In the genomic region with DNA sequence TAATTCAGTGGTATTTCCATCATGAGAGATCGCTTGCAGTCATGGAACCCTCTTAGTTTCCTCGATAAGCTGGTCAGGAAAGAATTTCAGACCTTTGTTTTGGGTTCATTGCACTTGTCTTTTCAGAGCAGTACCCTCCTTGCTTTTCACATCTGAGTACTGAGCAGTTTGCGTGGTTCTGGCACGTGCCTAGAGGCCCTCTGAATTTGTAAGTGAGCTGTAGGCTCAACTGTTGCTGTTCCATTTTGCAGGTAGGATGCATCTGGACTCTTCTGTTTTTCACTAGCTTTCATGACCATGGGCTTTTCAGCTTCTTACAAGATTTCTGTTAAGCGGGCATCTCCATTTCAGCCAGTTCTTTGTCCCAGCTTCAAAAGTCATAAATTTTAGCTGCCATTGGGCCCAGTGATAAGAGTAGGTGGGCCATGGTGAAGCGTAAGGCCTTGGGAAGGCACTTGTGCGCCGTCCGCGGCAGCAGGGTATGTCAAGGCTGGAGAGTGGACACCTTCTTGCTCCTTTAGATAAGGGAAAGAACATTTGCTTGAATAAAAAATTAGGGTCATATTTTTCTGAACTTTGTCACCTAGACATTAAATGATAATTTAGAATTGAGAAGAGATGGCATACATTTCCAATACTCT, we compare ENCODE assay signal across 23 cellular contexts. TPM values are rescaled to one million over a fixed set of nuclear protein-coding genes. Genes with fewer than 3 reads are reported as not detected.
DNase-seq lines count a peak whose midpoint lies in the region; ATAC-seq, FAIRE-seq and TF ChIP-seq lines count a peak whose summit lies in the region.
"Had no signal": no experiment of that assay in that cellular context is flagged by ENCODE, and none has a peak within 500 bp of the region (broad histone marks: within the 10 kb centered on the region; RNA-seq: fewer than 3 reads in every experiment).

No MANE protein-coding gene starts in this region.

- H3K27me3 Mint-ChIP-seq in activated CD4-positive, alpha-beta memory T cell treated with anti-CD3 and anti-CD28 coated beads for 36 hours: no peaks in the 10 kb centered on the region
- H3K27me3 Mint-ChIP-seq in activated CD4-positive, alpha-beta memory T cell treated with anti-CD3 and anti-CD28 coated beads, Interleukin-2, amount 10 ng/mL, durations not matched to agents 7 days and 5 days: no peaks in the 10 kb centered on the region
- no peaks in the 10 kb centered on the region for H3K27me3 Mint-ChIP-seq in activated T-helper 1 cell treated with anti-CD3 and anti-CD28 coated beads, Interleukin-12 subunit alpha, Interleukin-12 subunit beta, Interleukin-2, Interleukin-4 antibody, amounts not matched to agents 30 ng/mL and 10 ng/mL and 1 ng/mL, durations not matched to agents 14 hours and 24 hours and 36 hours (ENCODE audit: insufficient read depth)

- H3K27ac ChIP-seq in neutrophil: peak overlapping the region; percentile 75
- no peak overlapping the region for H3K27ac ChIP-seq in brain microvascular endothelial cell
- H3K27ac ChIP-seq: esophagus muscularis mucosa, prostate gland, SJCRH30 had no signal

- no peaks in the 10 kb centered on the region for H3K9me3 Mint-ChIP-seq in activated CD4-positive, alpha-beta memory T cell treated with anti-CD3 and anti-CD28 coated beads for 36 hours
- H3K9me3 Mint-ChIP-seq in activated CD4-positive, alpha-beta memory T cell treated with anti-CD3 and anti-CD28 coated beads, Interleukin-2, amount 10 ng/mL, durations not matched to agents 7 days and 5 days: no peaks in the 10 kb centered on the region
- no peaks in the 10 kb centered on the region for H3K9me3 Mint-ChIP-seq in activated T-helper 1 cell treated with anti-CD3 and anti-CD28 coated beads, Interleukin-12 subunit alpha, Interleukin-12 subunit beta, Interleukin-2, Interleukin-4 antibody, amounts not matched to agents 30 ng/mL and 10 ng/mL and 1 ng/mL, durations not matched to agents 14 hours and 24 hours and 36 hours
- H3K9me3 Mint-ChIP-seq: mesothelial cell of epicardium had no signal

- DNase-seq in activated CD4-positive, alpha-beta memory T cell treated with anti-CD3 and anti-CD28 coated beads for 36 hours: no peak
- DNase-seq in activated CD4-positive, alpha-beta memory T cell treated with anti-CD3 and anti-CD28 coated beads, Interleukin-2, amount 10 ng/mL, durations not matched to agents 7 days and 5 days: no peak
- no peak for DNase-seq in GM12891 (ENCODE audit: insufficient read length, low spot score)
- no peak for DNase-seq in activated T-helper 1 cell treated with anti-CD3 and anti-CD28 coated beads, Interleukin-12 subunit alpha, Interleukin-12 subunit beta, Interleukin-2, Interleukin-4 antibody, amounts not matched to agents 30 ng/mL and 10 ng/mL and 1 ng/mL, durations not matched to agents 14 hours and 24 hours and 36 hours (ENCODE audit: low spot score)
- no peak for DNase-seq in activated effector memory CD4-positive, alpha-beta T cell treated with Interleukin-2 at 50 U/mL for 16 hours
- no peak for DNase-seq in brain microvascular endothelial cell
- DNase-seq: C1 segment of cervical spinal cord; DMS153; effector CD8-positive, alpha-beta T cell; MM.1S; NCI-H2227 treated with DMSO at 0.1 percent for 48 hours; NCI-H82; SJCRH30; stimulated activated CD4-positive, alpha-beta T cell treated with anti-CD3 and anti-CD28 coated beads, Interleukin-4, amount 100 ng/mL, for 24 hours; T-helper 9 cell had no signal

- H3K4me1 ChIP-seq in neutrophil (ENCODE audit: control insufficient read depth in 1 of 2, insufficient read depth in 1 of 2, low read depth in 1 of 2, low read length in 1 of 2): peaks cover 52% of the 10 kb centered on the region in 2 experiments
- H3K4me1 ChIP-seq: prostate gland, SJCRH30 had no signal

- no peak overlapping the region for H3K4me3 Mint-ChIP-seq in activated CD4-positive, alpha-beta memory T cell treated with anti-CD3 and anti-CD28 coated beads for 36 hours
- H3K4me3 Mint-ChIP-seq in activated CD4-positive, alpha-beta memory T cell treated with anti-CD3 and anti-CD28 coated beads, Interleukin-2, amount 10 ng/mL, durations not matched to agents 7 days and 5 days: no peak overlapping the region
- no peak overlapping the region for H3K4me3 Mint-ChIP-seq in activated T-helper 1 cell treated with anti-CD3 and anti-CD28 coated beads, Interleukin-12 subunit alpha, Interleukin-12 subunit beta, Interleukin-2, Interleukin-4 antibody, amounts not matched to agents 30 ng/mL and 10 ng/mL and 1 ng/mL, durations not matched to agents 14 hours and 24 hours and 36 hours
- H3K4me3 Mint-ChIP-seq: mesothelial cell of epicardium had no signal

- TF ChIP-seq CTCF in neutrophil (IDR thresholded peaks at IDR 0.05) (no peak), brain microvascular endothelial cell (IDR thresholded peaks at IDR 0.05; ENCODE audit: low read depth, low read length, missing control alignments) (no peak)

- H3K36me3 Mint-ChIP-seq in activated CD4-positive, alpha-beta memory T cell treated with anti-CD3 and anti-CD28 coated beads for 36 hours: peaks cover 14% of the 10 kb centered on the region
- H3K36me3 Mint-ChIP-seq in activated CD4-positive, alpha-beta memory T cell treated with anti-CD3 and anti-CD28 coated beads, Interleukin-2, amount 10 ng/mL, durations not matched to agents 7 days and 5 days (ENCODE audit: low read depth): peaks cover 8% of the 10 kb centered on the region
- H3K36me3 Mint-ChIP-seq in activated T-helper 1 cell treated with anti-CD3 and anti-CD28 coated beads, Interleukin-12 subunit alpha, Interleukin-12 subunit beta, Interleukin-2, Interleukin-4 antibody, amounts not matched to agents 30 ng/mL and 10 ng/mL and 1 ng/mL, durations not matched to agents 14 hours and 24 hours and 36 hours (ENCODE audit: low read depth): peaks cover 27% of the 10 kb centered on the region
- H3K36me3 Mint-ChIP-seq: mesothelial cell of epicardium had no signal

- POLR2A ChIA-PET in activated CD4-positive, alpha-beta memory T cell treated with anti-CD3 and anti-CD28 coated beads for 36 hours (lab: Charles Lee): interaction anchor here (1.2 to 2.2 kb wide), 2 partner anchors 35 to 39 kb away, joined by 3 to 10 read pairs; a partner anchor contains a TSS
- POLR2A ChIA-PET in activated CD4-positive, alpha-beta memory T cell treated with anti-CD3 and anti-CD28 coated beads, Interleukin-2, amount 10 ng/mL, durations not matched to agents 7 days and 5 days (lab: Charles Lee): interaction anchor here (0.9 to 1.4 kb wide), 2 partner anchors 9 to 36 kb away, joined by 4 read pairs; a partner anchor contains a TSS

- FAIRE-seq in GM12891 (lab: Jason Lieb, UNC): no peak

- H3K4me3 ChIP-seq in neutrophil (ENCODE audit: low read depth in 1 of 2, low read length in 1 of 2): no peak overlapping the region
- H3K4me3 ChIP-seq in brain microvascular endothelial cell (ENCODE audit: low read depth, low read length): no peak overlapping the region
- H3K4me3 ChIP-seq: esophagus muscularis mucosa, prostate gland, SJCRH30, skin epidermis had no signal

- H3K27ac Mint-ChIP-seq in activated CD4-positive, alpha-beta memory T cell treated with anti-CD3 and anti-CD28 coated beads for 36 hours: peak overlapping the region; percentile 84
- no peak overlapping the region for H3K27ac Mint-ChIP-seq in activated CD4-positive, alpha-beta memory T cell treated with anti-CD3 and anti-CD28 coated beads, Interleukin-2, amount 10 ng/mL, durations not matched to agents 7 days and 5 days
- peak overlapping the region; percentile 86 for H3K27ac Mint-ChIP-seq in activated T-helper 1 cell treated with anti-CD3 and anti-CD28 coated beads, Interleukin-12 subunit alpha, Interleukin-12 subunit beta, Interleukin-2, Interleukin-4 antibody, amounts not matched to agents 30 ng/mL and 10 ng/mL and 1 ng/mL, durations not matched to agents 14 hours and 24 hours and 36 hours

- ATAC-seq in HG03469 (IDR thresholded peaks at IDR 0.05; ENCODE audit: unreplicated experiment): no peak
- ATAC-seq: left colon, Panc1 had no signal

- no peaks in the 10 kb centered on the region for H3K36me3 ChIP-seq in neutrophil
- H3K36me3 ChIP-seq in brain microvascular endothelial cell (replicated peaks): peaks cover 3% of the 10 kb centered on the region
- H3K36me3 ChIP-seq: esophagus muscularis mucosa, prostate gland, SJCRH30 had no signal

- CTCF ChIA-PET in activated CD4-positive, alpha-beta memory T cell treated with anti-CD3 and anti-CD28 coated beads for 36 hours (lab: Charles Lee): interaction anchor here (0.8 to 1.5 kb wide), 3 partner anchors 34 to 393 kb away, joined by 3 to 6 read pairs (median 3); no protein-coding TSS in a partner anchor
- CTCF ChIA-PET in activated CD4-positive, alpha-beta memory T cell treated with anti-CD3 and anti-CD28 coated beads, Interleukin-2, amount 10 ng/mL, durations not matched to agents 7 days and 5 days (lab: Charles Lee): no interaction called here

- H3K4me1 Mint-ChIP-seq in activated CD4-positive, alpha-beta memory T cell treated with anti-CD3 and anti-CD28 coated beads for 36 hours (ENCODE audit: low read depth): peaks cover 77% of the 10 kb centered on the region
- peaks cover 63% of the 10 kb centered on the region for H3K4me1 Mint-ChIP-seq in activated CD4-positive, alpha-beta memory T cell treated with anti-CD3 and anti-CD28 coated beads, Interleukin-2, amount 10 ng/mL, durations not matched to agents 7 days and 5 days
- peaks cover 75% of the 10 kb centered on the region for H3K4me1 Mint-ChIP-seq in activated T-helper 1 cell treated with anti-CD3 and anti-CD28 coated beads, Interleukin-12 subunit alpha, Interleukin-12 subunit beta, Interleukin-2, Interleukin-4 antibody, amounts not matched to agents 30 ng/mL and 10 ng/mL and 1 ng/mL, durations not matched to agents 14 hours and 24 hours and 36 hours (ENCODE audit: low read depth)

- intact Hi-C loops in activated CD4-positive, alpha-beta memory T cell treated with anti-CD3 and anti-CD28 coated beads for 36 hours (cut with micrococcal nuclease): loop anchor here (1.0 kb wide), 2 partner anchors 12 to 319 kb away; no protein-coding TSS in a partner anchor
- intact Hi-C loops in activated T-helper 1 cell treated with anti-CD3 and anti-CD28 coated beads, Interleukin-12 subunit alpha, Interleukin-12 subunit beta, Interleukin-2, Interleukin-4 antibody, amounts not matched to agents 30 ng/mL and 10 ng/mL and 1 ng/mL, durations not matched to agents 14 hours and 24 hours and 36 hours (cut with micrococcal nuclease): loop anchor here (1.0 kb wide), 1 partner anchor 334 kb away; no protein-coding TSS in a partner anchor

- H3K27me3 ChIP-seq in neutrophil (no peaks in the 10 kb centered on the region), brain microvascular endothelial cell (replicated peaks) (no peaks in the 10 kb centered on the region)
- H3K27me3 ChIP-seq: esophagus muscularis mucosa, SJCRH30 had no signal

- TF ChIP-seq POLR2A in GM12891 (IDR thresholded peaks at IDR 0.05; ENCODE audit: low read depth, low read length): no peak

- H3K9me3 ChIP-seq in neutrophil: no peaks in the 10 kb centered on the region
- H3K9me3 ChIP-seq: esophagus muscularis mucosa, prostate gland, SJCRH30 had no signal

- in situ Hi-C loops in brain microvascular endothelial cell (cut with HindIII; ENCODE audit: low pct_ligation_motif_present, low sequenced_read_pairs): no loop called here

RNA-seq across cellular contexts. Expression of a gene that starts 35.8 kb away (rescaled TPM):
- total RNA-seq in activated CD4-positive, alpha-beta memory T cell treated with anti-CD3 and anti-CD28 coated beads for 36 hours: 10 to 100 TPM; 43.2 to 43.8 TPM
- total RNA-seq in activated CD4-positive, alpha-beta memory T cell treated with anti-CD3 and anti-CD28 coated beads, Interleukin-2, amount 10 ng/mL, durations not matched to agents 7 days and 5 days: 10 to 100 TPM; 21.7 to 27.8 TPM
- 13.9 TPM for polyA plus RNA-seq in GM12891 (2012; ENCODE audit: low read depth, missing spikeins)
- 69.8 and 72.7 TPM in 2 replicates for total RNA-seq in activated T-helper 1 cell treated with anti-CD3 and anti-CD28 coated beads, Interleukin-12 subunit alpha, Interleukin-12 subunit beta, Interleukin-2, Interleukin-4 antibody, amounts not matched to agents 30 ng/mL and 10 ng/mL and 1 ng/mL, durations not matched to agents 14 hours and 24 hours and 36 hours
